ENCODE assay signal across 2 cellular contexts in genomic region chr18:47577520-47577919, GRCh38.
TF ChIP-seq lines count a peak whose summit lies in the region.

No MANE protein-coding gene starts in this region.

TF ChIP-seq in GM23338, 12 proteins besides CTCF, POLR2A, EP300 and RAD21 (continued from another document):
- no peak for TF ChIP-seq REST (IDR thresholded peaks at IDR 0.05; ENCODE audit: unreplicated experiment)
- no peak for TF ChIP-seq NANOG (IDR thresholded peaks at IDR 0.05; ENCODE audit: borderline replicate concordance)
- no peak for TF ChIP-seq ZNF331 (CRISPR knock-in tag; IDR thresholded peaks at IDR 0.05; ENCODE audit: low read depth)
- no peak for TF ChIP-seq EZH2phosphoT487 (IDR thresholded peaks at IDR 0.05; ENCODE audit: unreplicated experiment)
- no peak for TF ChIP-seq POLR2AphosphoS5 (IDR thresholded peaks at IDR 0.05; ENCODE audit: low read depth)
- TF ChIP-seq JUNB (IDR thresholded peaks at IDR 0.05; ENCODE audit: unreplicated experiment), result no peak
- no peak for TF ChIP-seq CREB1 (CRISPR knock-in tag; IDR thresholded peaks at IDR 0.05; ENCODE audit: low read depth)
- TF ChIP-seq ZNF462 (CRISPR knock-in tag; IDR thresholded peaks at IDR 0.05), result no peak
- no peak for TF ChIP-seq ETS1 (IDR thresholded peaks at IDR 0.05)
TF ChIP-seq in GM23338: peak in this region for 0.

TF ChIP-seq in H1, 55 proteins besides CTCF, POLR2A, EP300 and RAD21 (continued from another document):
- TF ChIP-seq ATF3 (IDR thresholded peaks at IDR 0.05; ENCODE audit: insufficient read depth, low read depth, low read length) (0 out of 2 replicates have a peak, but pooled peaks have one; percentile 32), MAX (IDR thresholded peaks at IDR 0.05) (peak; percentile 60), E2F6 (IDR thresholded peaks at IDR 0.05) (peak; percentile 53; the same call in 1 of the 2 replicates)
